ENCODE assay signal across 1 cellular context in the genomic region with DNA sequence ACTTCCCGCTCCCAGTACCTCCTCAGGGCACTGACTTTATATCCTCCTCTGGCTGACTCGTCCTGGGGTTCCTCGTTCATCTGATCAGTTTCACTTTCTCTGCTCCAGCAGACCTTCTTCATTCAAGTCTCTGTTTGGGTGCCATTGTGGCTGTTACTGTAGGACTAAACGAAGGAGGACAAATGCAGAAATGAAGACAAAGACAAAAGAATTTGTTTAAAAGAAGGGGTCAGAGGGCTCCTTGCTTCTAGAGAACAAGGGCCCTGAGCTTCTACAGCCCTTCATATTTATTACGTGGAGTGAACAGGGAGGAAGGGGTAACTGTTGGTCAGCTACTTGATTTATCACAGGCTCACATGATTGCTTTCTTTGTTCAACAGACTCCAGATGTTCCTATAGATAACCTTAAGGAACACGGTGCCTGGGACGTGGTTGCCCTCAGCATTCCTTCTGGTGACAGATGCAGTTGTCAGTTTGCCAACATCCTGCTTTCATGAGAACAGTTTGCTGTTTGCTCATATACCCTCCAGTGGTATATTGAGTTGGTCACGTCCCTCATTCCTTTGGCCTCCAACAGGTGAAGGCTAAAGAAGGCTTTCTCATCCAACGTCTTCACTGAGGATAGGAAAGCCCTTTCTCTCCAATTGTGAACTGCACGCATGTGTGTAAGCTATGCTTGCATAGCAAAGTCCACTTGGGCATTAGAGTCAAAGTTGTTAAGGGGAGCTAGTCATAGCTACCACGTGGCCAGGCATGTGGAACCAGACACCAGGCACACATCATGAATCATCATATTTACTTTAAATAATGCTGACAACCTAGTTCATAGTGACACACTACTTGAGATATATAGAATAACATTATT.
TF ChIP-seq lines count a peak whose summit lies in the region.

No MANE protein-coding gene starts in this region.

TF ChIP-seq in K562, 482 proteins besides CTCF, POLR2A, EP300 and RAD21 (continued from another document and continues in another):
- TF ChIP-seq ARHGAP35 (IDR thresholded peaks at IDR 0.05; ENCODE audit: partially characterized antibody) (no peak), MYBL2 (IDR thresholded peaks at IDR 0.05; ENCODE audit: low read depth) (no peak; the same call in 1 of the 2 replicates), MYBL2 (CRISPR knock-in tag; IDR thresholded peaks at IDR 0.05; ENCODE audit: borderline replicate concordance) (no peak), CSDE1 (IDR thresholded peaks at IDR 0.05) (no peak), SMARCC2 (IDR thresholded peaks at IDR 0.05; ENCODE audit: low read depth) (peak; percentile 92), CXXC5 (CRISPR knock-in tag; IDR thresholded peaks at IDR 0.05) (peak; percentile 96), CREB3L1 (IDR thresholded peaks at IDR 0.05; ENCODE audit: borderline replicate concordance, low read depth) (peak; percentile 88), SAFB2 (IDR thresholded peaks at IDR 0.05; ENCODE audit: borderline replicate concordance, low read depth, low read length, severe bottlenecking) (no peak), NR2C1 (IDR thresholded peaks at IDR 0.05) (peak; percentile 54), NR2C1 (tag; IDR thresholded peaks at IDR 0.05) (peak; percentile 83), ZBED1 (IDR thresholded peaks at IDR 0.05) (no peak), ZNF282 (CRISPR knock-in tag; IDR thresholded peaks at IDR 0.05) (no peak), MCM5 (IDR thresholded peaks at IDR 0.05; ENCODE audit: low read depth) (no peak), HSF4 (CRISPR knock-in tag; IDR thresholded peaks at IDR 0.05; ENCODE audit: borderline replicate concordance) (peak; percentile 79; the same call in 1 of the 2 replicates), MEF2D (tag; conservative IDR thresholded peaks at IDR 0.05; ENCODE audit: low read depth) (peak; percentile 90), HDAC6 (IDR thresholded peaks at IDR 0.05; ENCODE audit: low read depth, low read length) (no peak), ZNF780A (CRISPR knock-in tag; IDR thresholded peaks at IDR 0.05) (no peak), NFE2 (IDR thresholded peaks at IDR 0.05; ENCODE audit: low read depth) (peak; percentile 74), MAFK (IDR thresholded peaks at IDR 0.05; ENCODE audit: low read length) (peak; percentile 88; the same call in 1 of the 2 replicates), DMBX1 (CRISPR knock-in tag; IDR thresholded peaks at IDR 0.05; ENCODE audit: borderline replicate concordance) (peak; percentile 93), FOSL1 (tag; conservative IDR thresholded peaks at IDR 0.05) (peak; percentile 94), ZNF644 (tag; IDR thresholded peaks at IDR 0.05; ENCODE audit: low read depth) (peak; percentile 93), ZNF717 (CRISPR knock-in tag; IDR thresholded peaks at IDR 0.05) (0 out of 2 replicates have a peak, but pooled peaks have one; percentile 61), ZFP91 (CRISPR knock-in tag; IDR thresholded peaks at IDR 0.05) (no peak), PPARD (CRISPR knock-in tag; IDR thresholded peaks at IDR 0.05) (no peak), SETDB1 (IDR thresholded peaks at IDR 0.05; ENCODE audit: low read length) (no peak), ZKSCAN3 (CRISPR knock-in tag; IDR thresholded peaks at IDR 0.05) (no peak), HDAC1 (IDR thresholded peaks at IDR 0.05) (peak in 1 of 2 experiments; percentile 87; a peak in 2 of 4 replicates), GATA2 (CRISPR knock-in tag; IDR thresholded peaks at IDR 0.05) (peak; percentile 88), MAFF (IDR thresholded peaks at IDR 0.05; ENCODE audit: low read length) (peak; percentile 84), MED1 (CRISPR knock-in tag; IDR thresholded peaks at IDR 0.05; ENCODE audit: borderline replicate concordance) (no peak), OTX1 (CRISPR knock-in tag; IDR thresholded peaks at IDR 0.05) (peak; percentile 9; the same call in 1 of the 2 replicates), ARNT (IDR thresholded peaks at IDR 0.05) (peak; percentile 70 to 90; a peak in 3 of 4 replicates), ZNF431 (CRISPR knock-in tag; IDR thresholded peaks at IDR 0.05) (no peak; the same call in 1 of the 2 replicates), CBFA2T2 (conservative IDR thresholded peaks at IDR 0.05) (peak; percentile 97), TAF9B (IDR thresholded peaks at IDR 0.05; ENCODE audit: partially characterized antibody) (peak; percentile 72), ZZZ3 (IDR thresholded peaks at IDR 0.05) (no peak), CBX5 (IDR thresholded peaks at IDR 0.05; ENCODE audit: borderline replicate concordance, low read depth) (peak; percentile 95), SPI1 (IDR thresholded peaks at IDR 0.05; ENCODE audit: borderline replicate concordance, low read depth, low read length) (peak; percentile 51; the same call in 1 of the 2 replicates), MEIS2 (IDR thresholded peaks at IDR 0.05; ENCODE audit: partially characterized antibody) (peak; percentile 99), ZBTB8A (IDR thresholded peaks at IDR 0.05; ENCODE audit: partially characterized antibody) (no peak), SMARCB1 (IDR thresholded peaks at IDR 0.05; ENCODE audit: insufficient read length, low read depth) (no peak), FOXP1 (CRISPR knock-in tag; IDR thresholded peaks at IDR 0.05) (no peak; the same call in 1 of the 2 replicates), ARID3B (CRISPR knock-in tag; IDR thresholded peaks at IDR 0.05; ENCODE audit: borderline replicate concordance) (0 out of 2 replicates have a peak, but pooled peaks have one; percentile 73)
- TF ChIP-seq, protein P1, sequence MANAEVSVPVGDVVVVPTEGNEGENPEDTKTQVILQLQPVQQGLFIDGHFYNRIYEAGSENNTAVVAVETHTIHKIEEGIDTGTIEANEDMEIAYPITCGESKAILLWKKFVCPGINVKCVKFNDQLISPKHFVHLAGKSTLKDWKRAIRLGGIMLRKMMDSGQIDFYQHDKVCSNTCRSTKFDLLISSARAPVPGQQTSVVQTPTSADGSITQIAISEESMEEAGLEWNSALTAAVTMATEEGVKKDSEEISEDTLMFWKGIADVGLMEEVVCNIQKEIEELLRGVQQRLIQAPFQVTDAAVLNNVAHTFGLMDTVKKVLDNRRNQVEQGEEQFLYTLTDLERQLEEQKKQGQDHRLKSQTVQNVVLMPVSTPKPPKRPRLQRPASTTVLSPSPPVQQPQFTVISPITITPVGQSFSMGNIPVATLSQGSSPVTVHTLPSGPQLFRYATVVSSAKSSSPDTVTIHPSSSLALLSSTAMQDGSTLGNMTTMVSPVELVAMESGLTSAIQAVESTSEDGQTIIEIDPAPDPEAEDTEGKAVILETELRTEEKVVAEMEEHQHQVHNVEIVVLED (CRISPR knock-in tag; IDR thresholded peaks at IDR 0.05): no peak
- TF ChIP-seq, protein P2, sequence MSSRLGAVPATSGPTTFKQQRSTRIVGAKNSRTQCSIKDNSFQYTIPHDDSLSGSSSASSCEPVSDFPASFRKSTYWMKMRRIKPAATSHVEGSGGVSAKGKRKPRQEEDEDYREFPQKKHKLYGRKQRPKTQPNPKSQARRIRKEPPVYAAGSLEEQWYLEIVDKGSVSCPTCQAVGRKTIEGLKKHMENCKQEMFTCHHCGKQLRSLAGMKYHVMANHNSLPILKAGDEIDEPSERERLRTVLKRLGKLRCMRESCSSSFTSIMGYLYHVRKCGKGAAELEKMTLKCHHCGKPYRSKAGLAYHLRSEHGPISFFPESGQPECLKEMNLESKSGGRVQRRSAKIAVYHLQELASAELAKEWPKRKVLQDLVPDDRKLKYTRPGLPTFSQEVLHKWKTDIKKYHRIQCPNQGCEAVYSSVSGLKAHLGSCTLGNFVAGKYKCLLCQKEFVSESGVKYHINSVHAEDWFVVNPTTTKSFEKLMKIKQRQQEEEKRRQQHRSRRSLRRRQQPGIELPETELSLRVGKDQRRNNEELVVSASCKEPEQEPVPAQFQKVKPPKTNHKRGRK (tag; IDR thresholded peaks at IDR 0.05): no peak
- TF ChIP-seq, protein P3, sequence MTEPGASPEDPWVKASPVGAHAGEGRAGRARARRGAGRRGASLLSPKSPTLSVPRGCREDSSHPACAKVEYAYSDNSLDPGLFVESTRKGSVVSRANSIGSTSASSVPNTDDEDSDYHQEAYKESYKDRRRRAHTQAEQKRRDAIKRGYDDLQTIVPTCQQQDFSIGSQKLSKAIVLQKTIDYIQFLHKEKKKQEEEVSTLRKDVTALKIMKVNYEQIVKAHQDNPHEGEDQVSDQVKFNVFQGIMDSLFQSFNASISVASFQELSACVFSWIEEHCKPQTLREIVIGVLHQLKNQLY (CRISPR knock-in tag; conservative IDR thresholded peaks at IDR 0.05): no peak; a peak in 1 of 4 replicates
- TF ChIP-seq, protein P4, sequence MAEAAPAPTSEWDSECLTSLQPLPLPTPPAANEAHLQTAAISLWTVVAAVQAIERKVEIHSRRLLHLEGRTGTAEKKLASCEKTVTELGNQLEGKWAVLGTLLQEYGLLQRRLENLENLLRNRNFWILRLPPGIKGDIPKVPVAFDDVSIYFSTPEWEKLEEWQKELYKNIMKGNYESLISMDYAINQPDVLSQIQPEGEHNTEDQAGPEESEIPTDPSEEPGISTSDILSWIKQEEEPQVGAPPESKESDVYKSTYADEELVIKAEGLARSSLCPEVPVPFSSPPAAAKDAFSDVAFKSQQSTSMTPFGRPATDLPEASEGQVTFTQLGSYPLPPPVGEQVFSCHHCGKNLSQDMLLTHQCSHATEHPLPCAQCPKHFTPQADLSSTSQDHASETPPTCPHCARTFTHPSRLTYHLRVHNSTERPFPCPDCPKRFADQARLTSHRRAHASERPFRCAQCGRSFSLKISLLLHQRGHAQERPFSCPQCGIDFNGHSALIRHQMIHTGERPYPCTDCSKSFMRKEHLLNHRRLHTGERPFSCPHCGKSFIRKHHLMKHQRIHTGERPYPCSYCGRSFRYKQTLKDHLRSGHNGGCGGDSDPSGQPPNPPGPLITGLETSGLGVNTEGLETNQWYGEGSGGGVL (CRISPR knock-in tag; IDR thresholded peaks at IDR 0.05): no peak
- TF ChIP-seq, protein P5, sequence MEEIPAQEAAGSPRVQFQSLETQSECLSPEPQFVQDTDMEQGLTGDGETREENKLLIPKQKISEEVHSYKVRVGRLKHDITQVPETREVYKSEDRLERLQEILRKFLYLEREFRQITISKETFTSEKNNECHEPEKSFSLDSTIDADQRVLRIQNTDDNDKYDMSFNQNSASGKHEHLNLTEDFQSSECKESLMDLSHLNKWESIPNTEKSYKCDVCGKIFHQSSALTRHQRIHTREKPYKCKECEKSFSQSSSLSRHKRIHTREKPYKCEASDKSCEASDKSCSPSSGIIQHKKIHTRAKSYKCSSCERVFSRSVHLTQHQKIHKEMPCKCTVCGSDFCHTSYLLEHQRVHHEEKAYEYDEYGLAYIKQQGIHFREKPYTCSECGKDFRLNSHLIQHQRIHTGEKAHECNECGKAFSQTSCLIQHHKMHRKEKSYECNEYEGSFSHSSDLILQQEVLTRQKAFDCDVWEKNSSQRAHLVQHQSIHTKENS (CRISPR knock-in tag; IDR thresholded peaks at IDR 0.05): no peak
- TF ChIP-seq, protein P6, sequence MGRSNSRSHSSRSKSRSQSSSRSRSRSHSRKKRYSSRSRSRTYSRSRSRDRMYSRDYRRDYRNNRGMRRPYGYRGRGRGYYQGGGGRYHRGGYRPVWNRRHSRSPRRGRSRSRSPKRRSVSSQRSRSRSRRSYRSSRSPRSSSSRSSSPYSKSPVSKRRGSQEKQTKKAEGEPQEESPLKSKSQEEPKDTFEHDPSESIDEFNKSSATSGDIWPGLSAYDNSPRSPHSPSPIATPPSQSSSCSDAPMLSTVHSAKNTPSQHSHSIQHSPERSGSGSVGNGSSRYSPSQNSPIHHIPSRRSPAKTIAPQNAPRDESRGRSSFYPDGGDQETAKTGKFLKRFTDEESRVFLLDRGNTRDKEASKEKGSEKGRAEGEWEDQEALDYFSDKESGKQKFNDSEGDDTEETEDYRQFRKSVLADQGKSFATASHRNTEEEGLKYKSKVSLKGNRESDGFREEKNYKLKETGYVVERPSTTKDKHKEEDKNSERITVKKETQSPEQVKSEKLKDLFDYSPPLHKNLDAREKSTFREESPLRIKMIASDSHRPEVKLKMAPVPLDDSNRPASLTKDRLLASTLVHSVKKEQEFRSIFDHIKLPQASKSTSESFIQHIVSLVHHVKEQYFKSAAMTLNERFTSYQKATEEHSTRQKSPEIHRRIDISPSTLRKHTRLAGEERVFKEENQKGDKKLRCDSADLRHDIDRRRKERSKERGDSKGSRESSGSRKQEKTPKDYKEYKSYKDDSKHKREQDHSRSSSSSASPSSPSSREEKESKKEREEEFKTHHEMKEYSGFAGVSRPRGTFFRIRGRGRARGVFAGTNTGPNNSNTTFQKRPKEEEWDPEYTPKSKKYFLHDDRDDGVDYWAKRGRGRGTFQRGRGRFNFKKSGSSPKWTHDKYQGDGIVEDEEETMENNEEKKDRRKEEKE (IDR thresholded peaks at IDR 0.05; ENCODE audit: borderline replicate concordance in 1 of 2, control insufficient read depth in 1 of 2, low read depth in 2 of 2, low read length in 1 of 2): no peak
